20 cellular contexts compared by ENCODE assay signal in genomic region chr4:19177616-19178015, GRCh38.
A peak's percentile ranks its signal among the peaks of the same experiment; 100 is the strongest.
DNase-seq lines count a peak whose midpoint lies in the region; ATAC-seq, FAIRE-seq and TF ChIP-seq lines count a peak whose summit lies in the region.
"Had no signal": no experiment of that assay in that cellular context is flagged by ENCODE, and none has a peak within 500 bp of the region (broad histone marks: within the 10 kb centered on the region; RNA-seq: fewer than 3 reads in every experiment).

No MANE protein-coding gene starts in this region.

- intact Hi-C loops in HepG2 (cut with micrococcal nuclease; ENCODE audit: unreplicated experiment) (no loop called here), right lobe of liver (cut with DNase I) (no loop called here), colonic mucosa (cut with DNase I) (no loop called here)

- BruUV-seq in HepG2 (replicated peaks; lab: Mats Ljungman, UMichigan), result no TSS peak

- H4K20me1 ChIP-seq in HepG2 (ENCODE audit: insufficient read depth, low read length) (no peaks in the 10 kb centered on the region), fibroblast of lung (ENCODE audit: control insufficient read depth, extremely low read depth, insufficient read depth, low read length) (no peaks in the 10 kb centered on the region)

- POLR2A ChIA-PET in HepG2 (lab: Yijun Ruan, JAX), result no interaction called here

- TF ChIP-seq POLR2A in HepG2 (IDR thresholded peaks at IDR 0.05; ENCODE audit: insufficient read depth in 1 of 2, low read depth in 2 of 2, low read length in 2 of 2) (no peak), right lobe of liver (IDR thresholded peaks at IDR 0.05) (no peak)

- CTCF ChIA-PET in HepG2 (lab: Yijun Ruan, JAX; ENCODE audit: low intra/inter-chr PET ratio, low total read pairs), result no interaction called here

- H3K27me3 ChIP-seq in HepG2 (ENCODE audit: control insufficient read depth in 1 of 2, insufficient read depth in 2 of 2, low read length in 2 of 2) (no peaks in the 10 kb centered on the region), right lobe of liver (peaks cover 0 to 6% of the 10 kb centered on the region in 2 donors), fibroblast of lung (ENCODE audit: control insufficient read depth, insufficient read depth, low read length) (no peaks in the 10 kb centered on the region), colonic mucosa (no peaks in the 10 kb centered on the region)

- no peaks in the 10 kb centered on the region for H3K79me2 ChIP-seq in HepG2 (ENCODE audit: insufficient read depth, low read length)
- no peaks in the 10 kb centered on the region for H3K79me2 ChIP-seq in fibroblast of lung (ENCODE audit: control insufficient read depth, insufficient read depth, low read length)

- H3K4me3 ChIP-seq in HepG2 (replicated peaks in 1 of 3; ENCODE audit: insufficient read depth in 1 of 3, low read depth in 2 of 3, low read length in 3 of 3) (no peak overlapping the region), right lobe of liver (no peak overlapping the region), fibroblast of lung (replicated peaks in 1 of 4; ENCODE audit: control extremely low read depth in 1 of 4, insufficient read depth in 1 of 4, low read depth in 3 of 4, low read length in 4 of 4) (no peak overlapping the region), colonic mucosa (no peak overlapping the region)
- H3K4me3 ChIP-seq: A549, SK-N-MC had no signal

- in situ Hi-C loops in HepG2 (cut with HindIII; ENCODE audit: extremely low pct_ligation_motif_present, low pct_unique_long_range_greater_than_20kb), result no loop called here

- H3K9ac ChIP-seq in HepG2 (ENCODE audit: insufficient read depth, low read depth, low read length) (no peak overlapping the region), fibroblast of lung (ENCODE audit: insufficient read depth, low read length) (no peak overlapping the region), colonic mucosa (ENCODE audit: low read depth in 2 of 2, low read length in 2 of 2) (no peak overlapping the region)

- FAIRE-seq in HepG2 (lab: Jason Lieb, UNC) (no peak), RCC 7860 (lab: Jason Lieb, UNC) (no peak)
- FAIRE-seq: A549 had no signal

- H3K4me2 ChIP-seq in HepG2 (ENCODE audit: low read depth, low read length) (no peak overlapping the region), fibroblast of lung (ENCODE audit: extremely low read depth, insufficient read depth, low read length) (no peak overlapping the region)
- H3K4me2 ChIP-seq: A549 had no signal

- DNase-seq in HepG2 (ENCODE audit: low spot score) (no peak), right lobe of liver (no peak), RCC 7860 (ENCODE audit: low spot score) (peak; percentile 18), fibroblast of lung (ENCODE audit: low read depth in 2 of 2) (peak; percentile 34 to 50), colonic mucosa (no peak), NCI-H2196 (lab: John Stamatoyannopoulos, UW; ENCODE audit: unreplicated experiment) (no peak), ureter (ENCODE audit: low spot score) (no peak)
- no peak for DNase-seq in stimulated activated CD4-positive, alpha-beta T cell treated with anti-CD3 and anti-CD28 coated beads, Interleukin-12 subunit alpha, Interleukin-12 subunit beta, amount 100 ng/mL, for 4 hours
- DNase-seq: DMS79; Kasumi-1; MV-4-11; NCI-H1417 treated with DMSO at 0.1 percent for 48 hours; NCI-H2029; NCI-H226; NCI-H526 treated with DMSO at 0.1 percent for 48 hours; NK-92 treated with Interleukin-12 subunit alpha and Interleukin-12 subunit beta, amount 100 ng/mL, for 24 hours had no signal

- ATAC-seq in HepG2 (no peak), right lobe of liver (no peak)
- ATAC-seq: A549, Right ventricle myocardium inferior had no signal

- no peak overlapping the region for H3K27ac ChIP-seq in HepG2 (ENCODE audit: extremely low read length, insufficient read depth, low read length)
- no peak overlapping the region for H3K27ac ChIP-seq in right lobe of liver
- no peak overlapping the region for H3K27ac ChIP-seq in fibroblast of lung (ENCODE audit: insufficient read depth, low read length)
- no peak overlapping the region for H3K27ac ChIP-seq in colonic mucosa
- H3K27ac ChIP-seq: A549, C4-2B, SK-N-MC had no signal

- peaks cover 76% of the 10 kb centered on the region for H3K9me3 ChIP-seq in HepG2 (ENCODE audit: low read length)
- no peaks in the 10 kb centered on the region for H3K9me3 ChIP-seq in right lobe of liver
- no peaks in the 10 kb centered on the region for H3K9me3 ChIP-seq in fibroblast of lung (ENCODE audit: control insufficient read depth, insufficient read depth, low read depth, low read length)
- no peaks in the 10 kb centered on the region for H3K9me3 ChIP-seq in colonic mucosa
- H3K9me3 ChIP-seq: A549 had no signal

- 29% methylated on average over 4 of the region's 4 CpGs for WGBS in HepG2 (ENCODE audit: low lambda C conversion rate)
- WGBS in right lobe of liver (ENCODE audit: insufficient coverage, low coverage, low lambda C conversion rate, missing lambda C conversion rate), result 61% methylated on average over 4 of the region's 4 CpGs

- TF ChIP-seq CTCF in HepG2 (CRISPR knock-in tag; IDR thresholded peaks at IDR 0.05), result no peak
- TF ChIP-seq CTCF in right lobe of liver (IDR thresholded peaks at IDR 0.05), result no peak
- no peak for TF ChIP-seq CTCF in fibroblast of lung (conservative IDR thresholded peaks at IDR 0.05 in 1 of 2, IDR thresholded peaks at IDR 0.05 in 1 of 2; ENCODE audit: low read depth in 1 of 2, low read length in 2 of 2)
- no peak for TF ChIP-seq CTCF in colonic mucosa (IDR thresholded peaks at IDR 0.05)

- TF ChIP-seq RAD21 in HepG2 (CRISPR knock-in tag; IDR thresholded peaks at IDR 0.05), result no peak

- TF ChIP-seq EP300 in HepG2 (IDR thresholded peaks at IDR 0.05; ENCODE audit: low read depth in 2 of 2, low read length in 2 of 2), result no peak
- TF ChIP-seq EP300 in HepG2 (CRISPR knock-in tag; IDR thresholded peaks at IDR 0.05; ENCODE audit: borderline replicate concordance), result no peak

- H3K36me3 ChIP-seq in HepG2 (replicated peaks in 1 of 2; ENCODE audit: control insufficient read depth in 1 of 2, insufficient read depth in 2 of 2, low read length in 2 of 2) (no peaks in the 10 kb centered on the region), right lobe of liver (no peaks in the 10 kb centered on the region), fibroblast of lung (ENCODE audit: control insufficient read depth, insufficient read depth, low read length) (no peaks in the 10 kb centered on the region), colonic mucosa (no peaks in the 10 kb centered on the region)

- no peaks in the 10 kb centered on the region for H3K4me1 ChIP-seq in HepG2 (ENCODE audit: insufficient read depth, low read length)
- H3K4me1 ChIP-seq in right lobe of liver, result no peaks in the 10 kb centered on the region
- H3K4me1 ChIP-seq in fibroblast of lung (ENCODE audit: control insufficient read depth, extremely low read depth, insufficient read depth, low read length), result no peaks in the 10 kb centered on the region
- no peaks in the 10 kb centered on the region for H3K4me1 ChIP-seq in colonic mucosa
- H3K4me1 ChIP-seq: A549 had no signal

- H2AFZ ChIP-seq in HepG2 (ENCODE audit: low read length) (no peak overlapping the region), fibroblast of lung (ENCODE audit: low read length) (no peak overlapping the region)

TF ChIP-seq in HepG2, 621 proteins besides CTCF, POLR2A, EP300 and RAD21:
- TF ChIP-seq CREB1 (IDR thresholded peaks at IDR 0.05) (peak; percentile 33; the same call in 1 of the 2 replicates), CREB1 (CRISPR knock-in tag; IDR thresholded peaks at IDR 0.05) (no peak), ZNF460 (CRISPR knock-in tag; IDR thresholded peaks at IDR 0.05; ENCODE audit: borderline replicate concordance) (no peak)

Comparison
In these comparisons a context has a peak if more than half of its experiments do, and no peak if none do; other contexts are left out.
1. DNase-seq: peak in RCC 7860 (single experiment) and fibroblast of lung (2 of 2); none in HepG2 (single experiment), right lobe of liver (0 of 3), stimulated activated CD4-positive, alpha-beta T cell treated with anti-CD3 and anti-CD28 coated beads, Interleukin-12 subunit alpha, Interleukin-12 subunit beta, amount 100 ng/mL, for 4 hours (single experiment), colonic mucosa (single experiment), NCI-H2196 (single experiment) and ureter (single experiment).